ENCODE assay signal across 28 cellular contexts in genomic region chr6:38151580-38152500, GRCh38.
A peak's percentile ranks its signal among the peaks of the same experiment; 100 is the strongest.
DNase-seq lines count a peak whose midpoint lies in the region; ATAC-seq, FAIRE-seq and TF ChIP-seq lines count a peak whose summit lies in the region.
"Had no signal": no experiment of that assay in that cellular context is flagged by ENCODE, and none has a peak within 500 bp of the region (broad histone marks: within the 10 kb centered on the region; RNA-seq: fewer than 3 reads in every experiment).

No MANE protein-coding gene starts in this region.

- intact Hi-C loops in K562 (cut with micrococcal nuclease), result no loop called here
- intact Hi-C loops in HepG2 (cut with micrococcal nuclease; ENCODE audit: unreplicated experiment), result no loop called here

- H2BK20ac ChIP-seq in H9 (ENCODE audit: low read depth, low read length, poor library complexity, severe bottlenecking), result no peak overlapping the region

- no peak overlapping the region for H2BK15ac ChIP-seq in H9 (ENCODE audit: low read depth, low read length)

- peaks cover 0 to 7% (median 0%) of the 10 kb centered on the region in 3 experiments; a peak in 2 of 7 replicates for H3K36me3 Mint-ChIP-seq in H9 (ENCODE audit: insufficient read depth in 1 of 3, low read depth in 3 of 3)
- H3K36me3 Mint-ChIP-seq in stimulated activated effector memory CD8-positive, alpha-beta T cell treated with anti-CD3 and anti-CD28 coated beads, Interleukin-12 subunit alpha, Interleukin-12 subunit beta, amount 100 ng/mL, for 72 hours, result peaks cover 34% of the 10 kb centered on the region

- H3K56ac ChIP-seq in H9 (ENCODE audit: insufficient read length, low read depth, low read length), result no peak overlapping the region

- POLR2A ChIA-PET in K562 (lab: Yijun Ruan, JAX) (interaction anchor here (0.8 kb wide), 1 partner anchor 58 kb away, joined by 4 read pairs; no protein-coding TSS in a partner anchor), HepG2 (lab: Yijun Ruan, JAX) (no interaction called here)

- H3K27ac Mint-ChIP-seq in H9, result no peak overlapping the region
- peak overlapping the region; percentile 68 for H3K27ac Mint-ChIP-seq in stimulated activated effector memory CD8-positive, alpha-beta T cell treated with anti-CD3 and anti-CD28 coated beads, Interleukin-12 subunit alpha, Interleukin-12 subunit beta, amount 100 ng/mL, for 72 hours
- H3K27ac Mint-ChIP-seq: CD4-positive, alpha-beta T cell; GM23338 had no signal

- ATAC-seq in K562 (no peak), HepG2 (no peak), GM21717 (IDR thresholded peaks at IDR 0.05; ENCODE audit: unreplicated experiment) (no peak)
- ATAC-seq in stimulated activated effector memory CD8-positive, alpha-beta T cell treated with anti-CD3 and anti-CD28 coated beads, Interleukin-12 subunit alpha, Interleukin-12 subunit beta, amount 100 ng/mL, for 72 hours, result no peak
- ATAC-seq: GM23338, PC-3, Right ventricle myocardium inferior, SK-N-SH treated with all-trans-retinoic acid at 6 μM for 48 hours had no signal

- CTCF ChIA-PET in K562 (lab: Yijun Ruan, JAX; ENCODE audit: low intra/inter-chr PET ratio) (no interaction called here), HepG2 (lab: Yijun Ruan, JAX; ENCODE audit: low intra/inter-chr PET ratio, low total read pairs) (no interaction called here)

- H2BK5ac ChIP-seq in H9 (ENCODE audit: insufficient read length, low read length), result no peak overlapping the region

- BruUV-seq in K562 (replicated peaks; lab: Mats Ljungman, UMichigan) (no TSS peak), HepG2 (replicated peaks; lab: Mats Ljungman, UMichigan) (no TSS peak)

- H3K27ac ChIP-seq in H9 (ENCODE audit: insufficient read length, low read depth, low read length) (no peak overlapping the region), K562 (ENCODE audit: extremely low read depth, low read depth, low read length) (no peak overlapping the region), HepG2 (ENCODE audit: extremely low read length, insufficient read depth, low read length) (no peak overlapping the region)
- H3K27ac ChIP-seq: BLaER1, SJCRH30 had no signal

- no peaks in the 10 kb centered on the region for H3K9me3 Mint-ChIP-seq in H9
- no peaks in the 10 kb centered on the region for H3K9me3 Mint-ChIP-seq in stimulated activated effector memory CD8-positive, alpha-beta T cell treated with anti-CD3 and anti-CD28 coated beads, Interleukin-12 subunit alpha, Interleukin-12 subunit beta, amount 100 ng/mL, for 72 hours
- H3K9me3 Mint-ChIP-seq: CD4-positive, alpha-beta T cell; GM23338 had no signal

- no peaks in the 10 kb centered on the region for H3K9me1 ChIP-seq in K562 (ENCODE audit: control insufficient read depth, insufficient read depth, low read length)

- H2AK5ac ChIP-seq in H9 (ENCODE audit: insufficient read length, low read length), result no peak overlapping the region

- no peak overlapping the region for H3K4ac ChIP-seq in H9 (ENCODE audit: low read depth, low read length)

- no peaks in the 10 kb centered on the region for H3K79me2 ChIP-seq in H9 (ENCODE audit: insufficient read depth, low read length)
- no peaks in the 10 kb centered on the region for H3K79me2 ChIP-seq in K562 (ENCODE audit: control insufficient read depth, insufficient read depth, low read length)
- H3K79me2 ChIP-seq in HepG2 (ENCODE audit: insufficient read depth, low read length), result no peaks in the 10 kb centered on the region

- H3K4me1 ChIP-seq in H9 (ENCODE audit: insufficient read depth, low read length) (no peaks in the 10 kb centered on the region), K562 (replicated peaks in 1 of 2; ENCODE audit: control insufficient read depth in 2 of 2, insufficient read depth in 2 of 2, low read length in 2 of 2) (no peaks in the 10 kb centered on the region; a peak in 1 of 5 replicates), HepG2 (ENCODE audit: insufficient read depth, low read length) (peaks cover 19% of the 10 kb centered on the region)
- H3K4me1 ChIP-seq: SJCRH30 had no signal

- WGBS in H9 (ENCODE audit: extremely low coverage, insufficient read length, low lambda C conversion rate), result no CpG with 5 or more reads among the region's 22 CpGs
- WGBS in K562 (ENCODE audit: insufficient coverage, low coverage, missing lambda C conversion rate), result 65% methylated on average over 22 of the region's 22 CpGs
- WGBS in HepG2 (ENCODE audit: low lambda C conversion rate), result 97% methylated on average over 22 of the region's 22 CpGs

- TF ChIP-seq EP300 in K562 (IDR thresholded peaks at IDR 0.05; ENCODE audit: low read length), result no peak
- TF ChIP-seq EP300 in HepG2 (IDR thresholded peaks at IDR 0.05; ENCODE audit: low read depth in 2 of 2, low read length in 2 of 2), result no peak
- no peak for TF ChIP-seq EP300 in HepG2 (CRISPR knock-in tag; IDR thresholded peaks at IDR 0.05; ENCODE audit: borderline replicate concordance)

- H3K4me2 ChIP-seq in H9 (ENCODE audit: insufficient read depth, insufficient read length, low read length), result no peak overlapping the region
- no peak overlapping the region for H3K4me2 ChIP-seq in K562 (ENCODE audit: insufficient read depth, low read length)
- no peak overlapping the region for H3K4me2 ChIP-seq in HepG2 (ENCODE audit: low read depth, low read length)
- H3K4me2 ChIP-seq: GM23338 had no signal

- H3K27me3 ChIP-seq in H9 (ENCODE audit: insufficient read depth, low read length), result no peaks in the 10 kb centered on the region
- H3K27me3 ChIP-seq in K562 (ENCODE audit: control insufficient read depth in 2 of 2, insufficient read depth in 2 of 2, low read length in 2 of 2), result no peaks in the 10 kb centered on the region
- H3K27me3 ChIP-seq in HepG2 (ENCODE audit: control insufficient read depth in 1 of 2, insufficient read depth in 2 of 2, low read length in 2 of 2), result no peaks in the 10 kb centered on the region
- H3K27me3 ChIP-seq: BLaER1, SJCRH30 had no signal

- H4K91ac ChIP-seq in H9 (ENCODE audit: insufficient read length, low read depth, low read length), result no peak overlapping the region

- H3K4me1 Mint-ChIP-seq in H9, result peaks cover 20 to 39% of the 10 kb centered on the region in 2 experiments
- peaks cover 18% of the 10 kb centered on the region for H3K4me1 Mint-ChIP-seq in stimulated activated effector memory CD8-positive, alpha-beta T cell treated with anti-CD3 and anti-CD28 coated beads, Interleukin-12 subunit alpha, Interleukin-12 subunit beta, amount 100 ng/mL, for 72 hours

- no peak overlapping the region; the same call in 1 of the 2 replicates for H3K14ac ChIP-seq in H9 (ENCODE audit: insufficient read depth, low read length)

- no peaks in the 10 kb centered on the region for H3K23me2 ChIP-seq in H9 (ENCODE audit: insufficient read length, low read depth, low read length, poor library complexity, severe bottlenecking)

- H3K9ac ChIP-seq in H9 (ENCODE audit: extremely low read depth, insufficient read length, low read length), result no peak overlapping the region
- no peak overlapping the region for H3K9ac ChIP-seq in K562 (ENCODE audit: insufficient read depth in 1 of 2, low read depth in 2 of 2, low read length in 2 of 2)
- no peak overlapping the region for H3K9ac ChIP-seq in HepG2 (ENCODE audit: insufficient read depth, low read depth, low read length)
- H3K9ac ChIP-seq: BLaER1 had no signal

- TF ChIP-seq RAD21 in K562 (CRISPR knock-in tag; conservative IDR thresholded peaks at IDR 0.05 in 1 of 2, IDR thresholded peaks at IDR 0.05 in 1 of 2) (no peak), HepG2 (CRISPR knock-in tag; IDR thresholded peaks at IDR 0.05) (no peak)

- H3K18ac ChIP-seq in H9 (ENCODE audit: insufficient read length, low read depth, low read length), result no peak overlapping the region

- H3K23ac ChIP-seq in H9 (ENCODE audit: insufficient read length, low read depth, low read length), result no peak overlapping the region

- TF ChIP-seq POLR2A in K562 (conservative IDR thresholded peaks at IDR 0.05), result no peak
- TF ChIP-seq POLR2A in HepG2 (IDR thresholded peaks at IDR 0.05; ENCODE audit: insufficient read depth in 1 of 2, low read depth in 2 of 2, low read length in 2 of 2), result no peak

- H3K36me3 ChIP-seq in K562 (ENCODE audit: control insufficient read depth, insufficient read depth, low read length), result no peaks in the 10 kb centered on the region
- peaks cover 8 to 28% of the 10 kb centered on the region in 2 experiments for H3K36me3 ChIP-seq in HepG2 (replicated peaks in 1 of 2; ENCODE audit: control insufficient read depth in 1 of 2, insufficient read depth in 2 of 2, low read length in 2 of 2)

- no peak overlapping the region for H3K4me3 Mint-ChIP-seq in H9
- no peak overlapping the region for H3K4me3 Mint-ChIP-seq in stimulated activated effector memory CD8-positive, alpha-beta T cell treated with anti-CD3 and anti-CD28 coated beads, Interleukin-12 subunit alpha, Interleukin-12 subunit beta, amount 100 ng/mL, for 72 hours
- H3K4me3 Mint-ChIP-seq: CD4-positive, alpha-beta T cell; GM23338 had no signal

- no peak overlapping the region for H4K5ac ChIP-seq in H9 (ENCODE audit: insufficient read length, low read depth, low read length)

- H4K20me1 ChIP-seq in H9 (ENCODE audit: control insufficient read depth, insufficient read depth, insufficient read length) (no peaks in the 10 kb centered on the region), K562 (replicated peaks; ENCODE audit: control insufficient read depth, insufficient read depth, low read length) (peaks cover 15% of the 10 kb centered on the region), HepG2 (ENCODE audit: insufficient read depth, low read length) (peaks cover 2% of the 10 kb centered on the region; the same call in 1 of the 2 replicates)

- no peak overlapping the region for H2AFZ ChIP-seq in H9 (ENCODE audit: low read length)
- H2AFZ ChIP-seq in K562 (ENCODE audit: low read depth, low read length), result no peak overlapping the region
- H2AFZ ChIP-seq in HepG2 (ENCODE audit: low read length), result no peak overlapping the region
- H2AFZ ChIP-seq: GM23338 had no signal

- no peaks in the 10 kb centered on the region for H3K79me1 ChIP-seq in H9 (ENCODE audit: insufficient read depth, low read depth, low read length, poor library complexity, severe bottlenecking)

- in situ Hi-C loops in K562 (cut with MboI), result no loop called here
- in situ Hi-C loops in HepG2 (cut with HindIII; ENCODE audit: extremely low pct_ligation_motif_present, low pct_unique_long_range_greater_than_20kb), result no loop called here

- no peak overlapping the region for H2BK120ac ChIP-seq in H9 (ENCODE audit: low read depth, low read length, poor library complexity, severe bottlenecking)

- H3K27me3 Mint-ChIP-seq in H9 (ENCODE audit: low read depth), result no peaks in the 10 kb centered on the region
- H3K27me3 Mint-ChIP-seq: CD4-positive, alpha-beta T cell had no signal

- H3K9me3 ChIP-seq in H9 (ENCODE audit: control insufficient read depth, low read depth, low read length), result no peaks in the 10 kb centered on the region
- H3K9me3 ChIP-seq in K562 (replicated peaks; ENCODE audit: control insufficient read depth, insufficient read depth, low read depth, low read length), result no peaks in the 10 kb centered on the region
- H3K9me3 ChIP-seq in HepG2 (ENCODE audit: low read length), result no peaks in the 10 kb centered on the region
- H3K9me3 ChIP-seq: BLaER1, SJCRH30 had no signal

- TF ChIP-seq CTCF in H9 (conservative IDR thresholded peaks at IDR 0.05) (no peak), K562 (IDR thresholded peaks at IDR 0.05 in 2 of 3, conservative IDR thresholded peaks at IDR 0.05 in 1 of 3; ENCODE audit: insufficient read depth in 2 of 3, low read depth in 1 of 3, low read length in 3 of 3) (no peak), HepG2 (CRISPR knock-in tag; IDR thresholded peaks at IDR 0.05) (no peak)

- no peak overlapping the region for H4K8ac ChIP-seq in H9 (replicated peaks; ENCODE audit: insufficient read length, low read depth, low read length)

- no peak overlapping the region for H2BK12ac ChIP-seq in H9 (ENCODE audit: insufficient read length, low read depth, low read length)

- DNase-seq in H9 (peak; percentile 4), K562 (ENCODE audit: extremely low read depth in 1 of 4, low spot score in 3 of 4) (no peak), HepG2 (ENCODE audit: low spot score) (no peak), UCSD-AML1 (lab: John Stamatoyannopoulos, UW; ENCODE audit: unreplicated experiment) (no peak), HT-29 (ENCODE audit: low spot score) (no peak), NCI-H2171 treated with DMSO at 0.1 percent for 48 hours (lab: John Stamatoyannopoulos, UW) (no peak)
- DNase-seq in stimulated activated effector memory CD8-positive, alpha-beta T cell treated with anti-CD3 and anti-CD28 coated beads, Interleukin-12 subunit alpha, Interleukin-12 subunit beta, amount 100 ng/mL, for 72 hours (ENCODE audit: low spot score in 2 of 2), result no peak
- DNase-seq: CD4-positive, alpha-beta T cell; HCEC 1CT; KBM-7; MV-4-11; NCI-H1105; NCI-H1436 treated with DMSO at 0.1 percent for 48 hours; NCI-H187 treated with DMSO at 0.1 percent for 48 hours; NCI-H446 treated with DMSO at 0.1 percent for 48 hours; NCI-H526; NCI-H82; NK-92 treated with Interleukin-12 subunit alpha and Interleukin-12 subunit beta, amount 100 ng/mL, for 24 hours; PC-3; SJCRH30 had no signal

- no peak overlapping the region for H3T11ph ChIP-seq in H9 (ENCODE audit: low read length)

- no peak for FAIRE-seq in K562 (lab: Jason Lieb, UNC)
- no peak for FAIRE-seq in HepG2 (lab: Jason Lieb, UNC)
- FAIRE-seq: A204.1, D721Med, GM18507 had no signal

- H3K4me3 ChIP-seq in K562, result no peak overlapping the region
- no peak overlapping the region for H3K4me3 ChIP-seq in HepG2 (replicated peaks in 1 of 3; ENCODE audit: insufficient read depth in 1 of 3, low read depth in 2 of 3, low read length in 3 of 3)
- H3K4me3 ChIP-seq: BLaER1, GM23338, SJCRH30 had no signal
